ENCODE assay signal across 22 cellular contexts in genomic region chr7:155369766-155370165, GRCh38.
"Had no signal": no experiment of that assay in that cellular context is flagged by ENCODE, and none has a peak within 500 bp of the region (broad histone marks: within the 10 kb centered on the region; RNA-seq: fewer than 3 reads in every experiment).

No MANE protein-coding gene starts in this region.

- H3K27me3 ChIP-seq: ovary had no signal

- H3K27ac ChIP-seq: dorsolateral prefrontal cortex, ovary, right lobe of liver, thoracic aorta, tibial nerve, upper lobe of left lung had no signal

- DNase-seq: cerebellar nuclear complex; effector CD4-positive, alpha-beta T cell; mammary epithelial cell; mesendoderm; midbrain; naive thymus-derived CD4-positive, alpha-beta T cell; nephron progenitor cell; occipital lobe; ovary; right lobe of liver; small intestine; stimulated activated CD4-positive, alpha-beta T cell treated with anti-CD3 and anti-CD28 coated beads, Interleukin-12 subunit alpha, Interleukin-12 subunit beta, amount 100 ng/mL, for 4 hours; stimulated activated CD4-positive, alpha-beta T cell treated with anti-CD3 and anti-CD28 coated beads, Interleukin-1b, Interleukin-23, amount 100 ng/mL, for 48 hours; stimulated activated CD4-positive, alpha-beta T cell treated with anti-CD3 and anti-CD28 coated beads, Interleukin-4, amount 100 ng/mL, for 1 hour; stimulated activated CD8-positive, alpha-beta memory T cell treated with anti-CD3 and anti-CD28 coated beads, Interleukin-4, amount 100 ng/mL, for 48 hours; stimulated activated naive CD4-positive, alpha-beta T cell; stimulated activated naive CD8-positive, alpha-beta T cell treated with anti-CD3 and anti-CD28 coated beads, Interleukin-15, amount 100 ng/mL, for 72 hours; upper lobe of left lung had no signal

- H3K27ac Mint-ChIP-seq: naive thymus-derived CD4-positive, alpha-beta T cell; nephron progenitor cell; stimulated activated naive CD8-positive, alpha-beta T cell treated with anti-CD3 and anti-CD28 coated beads, Interleukin-15, amount 100 ng/mL, for 72 hours had no signal

- ATAC-seq: left lobe of liver; naive thymus-derived CD4-positive, alpha-beta T cell; right lobe of liver had no signal

- H3K4me3 Mint-ChIP-seq: nephron progenitor cell; stimulated activated naive CD8-positive, alpha-beta T cell treated with anti-CD3 and anti-CD28 coated beads, Interleukin-15, amount 100 ng/mL, for 72 hours had no signal

- H3K9me3 ChIP-seq: ovary, right lobe of liver, thoracic aorta, tibial nerve, upper lobe of left lung had no signal

- H3K36me3 ChIP-seq: ovary, right lobe of liver, thoracic aorta, tibial nerve, upper lobe of left lung had no signal

- H3K9me3 Mint-ChIP-seq: stimulated activated naive CD8-positive, alpha-beta T cell treated with anti-CD3 and anti-CD28 coated beads, Interleukin-15, amount 100 ng/mL, for 72 hours had no signal

- H3K4me3 ChIP-seq: dorsolateral prefrontal cortex, ovary, right lobe of liver, thoracic aorta, tibial nerve, upper lobe of left lung had no signal
